1 cellular context compared by ENCODE assay signal in the genomic region with DNA sequence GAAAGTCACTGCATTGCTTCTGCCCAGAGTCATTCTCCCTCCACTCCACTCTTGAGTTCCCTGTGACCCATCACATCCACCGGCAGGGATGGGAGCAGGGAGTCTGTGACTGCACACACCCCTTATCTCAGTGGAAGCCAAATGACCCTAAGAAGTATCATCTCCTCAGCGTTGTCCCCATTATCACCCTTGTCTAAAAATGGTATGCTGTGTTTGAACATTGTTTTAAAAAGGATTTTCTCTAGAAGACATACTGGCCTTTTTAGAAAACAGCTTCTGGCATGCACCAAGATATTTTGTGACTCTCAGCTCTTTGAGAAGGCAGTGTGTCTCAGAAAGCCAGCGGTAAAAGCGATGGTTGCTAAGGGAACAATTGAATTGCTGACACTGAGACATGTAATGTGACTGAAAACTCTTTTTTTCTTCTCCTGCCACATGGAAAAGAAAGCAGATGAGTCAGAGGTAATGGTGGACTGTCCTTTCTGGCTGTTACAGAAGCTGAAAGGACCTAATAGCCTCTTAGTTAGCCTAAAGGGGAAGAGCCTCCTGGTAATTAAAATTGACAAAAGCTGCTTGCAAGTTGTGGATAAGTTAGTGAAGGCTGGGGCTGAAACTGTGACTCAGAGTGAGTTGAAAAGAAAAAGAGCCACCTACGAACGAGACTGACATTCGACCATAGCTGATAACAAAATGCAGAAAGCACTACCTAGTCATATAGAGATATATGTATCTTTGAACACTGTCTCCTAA.
TF ChIP-seq lines count a peak whose summit lies in the region.

No MANE protein-coding gene starts in this region.

TF ChIP-seq in H1, 55 proteins besides CTCF, POLR2A, EP300 and RAD21 (continued from another document):
- TF ChIP-seq NRF1 (IDR thresholded peaks at IDR 0.05; ENCODE audit: low read depth, low read length) (no peak), SUZ12 (IDR thresholded peaks at IDR 0.05; ENCODE audit: low read length) (no peak), POLR2AphosphoS5 (IDR thresholded peaks at IDR 0.05; ENCODE audit: low read depth, low read length) (no peak), TEAD4 (IDR thresholded peaks at IDR 0.05; ENCODE audit: low read depth, low read length) (no peak), BACH1 (IDR thresholded peaks at IDR 0.05; ENCODE audit: low read length) (no peak), KDM1A (IDR thresholded peaks at IDR 0.05; ENCODE audit: borderline replicate concordance, low read length) (no peak), RXRA (IDR thresholded peaks at IDR 0.05; ENCODE audit: insufficient read depth, low read depth, low read length) (no peak)
- TF ChIP-seq, protein P1, sequence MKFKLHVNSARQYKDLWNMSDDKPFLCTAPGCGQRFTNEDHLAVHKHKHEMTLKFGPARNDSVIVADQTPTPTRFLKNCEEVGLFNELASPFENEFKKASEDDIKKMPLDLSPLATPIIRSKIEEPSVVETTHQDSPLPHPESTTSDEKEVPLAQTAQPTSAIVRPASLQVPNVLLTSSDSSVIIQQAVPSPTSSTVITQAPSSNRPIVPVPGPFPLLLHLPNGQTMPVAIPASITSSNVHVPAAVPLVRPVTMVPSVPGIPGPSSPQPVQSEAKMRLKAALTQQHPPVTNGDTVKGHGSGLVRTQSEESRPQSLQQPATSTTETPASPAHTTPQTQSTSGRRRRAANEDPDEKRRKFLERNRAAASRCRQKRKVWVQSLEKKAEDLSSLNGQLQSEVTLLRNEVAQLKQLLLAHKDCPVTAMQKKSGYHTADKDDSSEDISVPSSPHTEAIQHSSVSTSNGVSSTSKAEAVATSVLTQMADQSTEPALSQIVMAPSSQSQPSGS (IDR thresholded peaks at IDR 0.05; ENCODE audit: low read length), result no peak
